In the genomic region with DNA sequence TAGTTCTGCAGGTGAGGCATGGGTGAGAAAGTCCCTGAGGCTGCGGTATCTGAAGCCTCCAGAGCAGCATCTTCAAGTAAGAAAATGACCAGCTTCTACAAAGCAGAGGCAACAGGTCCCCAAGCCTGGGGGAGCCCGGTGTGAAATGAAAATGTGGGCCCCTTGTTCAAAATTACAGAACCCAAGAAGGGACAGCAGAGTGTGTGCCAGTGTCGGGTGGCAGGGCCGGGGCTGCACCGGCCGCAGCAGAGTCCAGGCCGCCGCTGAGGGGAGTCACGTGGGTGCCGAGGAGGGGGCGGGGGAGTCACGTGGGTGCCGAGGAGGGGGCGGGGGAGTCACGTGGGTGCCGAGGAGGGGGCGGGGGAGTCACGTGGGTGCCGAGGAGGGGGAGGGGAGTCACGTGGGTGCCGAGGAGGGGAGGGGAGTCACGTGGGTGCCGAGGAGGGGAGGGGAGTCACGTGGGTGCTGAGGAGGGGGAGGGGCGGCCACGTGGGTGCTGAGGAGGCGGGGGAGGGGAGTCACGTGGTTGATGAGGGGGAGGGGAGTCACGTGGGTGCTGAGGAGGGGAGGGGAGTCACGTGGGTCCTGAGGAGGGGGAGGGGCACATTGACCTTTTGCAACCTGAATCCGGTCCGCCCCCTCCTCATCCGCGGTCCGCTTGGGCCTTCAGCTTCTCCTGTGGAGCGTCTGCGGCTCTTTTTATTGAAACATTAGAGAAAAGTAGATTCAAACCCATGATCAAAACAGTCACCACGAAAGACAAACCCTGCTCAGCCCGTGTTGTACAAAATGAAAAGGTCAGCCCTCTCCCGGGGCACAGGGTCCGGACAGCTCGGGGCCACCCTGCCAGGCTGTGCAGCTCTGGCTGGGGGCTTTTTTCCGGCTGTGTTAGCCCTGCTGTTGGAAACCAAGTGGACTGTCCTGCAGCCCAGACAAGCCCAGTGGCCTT, we compare ENCODE assay signal across 9 cellular contexts. TPM values are rescaled to one million over a fixed set of nuclear protein-coding genes. Genes with fewer than 3 reads are reported as not detected.
DNase-seq lines count a peak whose midpoint lies in the region; ATAC-seq and TF ChIP-seq lines count a peak whose summit lies in the region.
"Had no signal": no experiment of that assay in that cellular context is flagged by ENCODE, and none has a peak within 500 bp of the region (broad histone marks: within the 10 kb centered on the region; RNA-seq: fewer than 3 reads in every experiment).

No MANE protein-coding gene starts in this region.

- peaks cover 4% of the 10 kb centered on the region; the same call in 1 of the 2 replicates for H3K4me1 ChIP-seq in PC-3 (ENCODE audit: insufficient read depth, low read length)
- H3K4me1 ChIP-seq in neural progenitor cell = no peaks in the 10 kb centered on the region

- H3K4me3 ChIP-seq in PC-3 (ENCODE audit: low read length) (no peak overlapping the region), neural progenitor cell (no peak overlapping the region)
- H3K4me3 ChIP-seq: body of pancreas had no signal

- DNase-seq in COR-L47 (lab: John Stamatoyannopoulos, UW) (peak; percentile 82), HK-2 (ENCODE audit: unreplicated experiment) (peak; percentile 74), PC-3 (peak; percentile 48), neural progenitor cell (ENCODE audit: low spot score) (no peak), cortex of kidney (lab: John Stamatoyannopoulos, UW) (no peak)
- DNase-seq in activated naive CD8-positive, alpha-beta T cell treated with anti-CD3 and anti-CD28 coated beads, Interleukin-2, amount 10 ng/mL, durations not matched to agents 7 days and 5 days = peak; percentile 64

- H3K9me3 Mint-ChIP-seq in activated naive CD8-positive, alpha-beta T cell treated with anti-CD3 and anti-CD28 coated beads, Interleukin-2, amount 10 ng/mL, durations not matched to agents 7 days and 5 days = no peaks in the 10 kb centered on the region
- H3K9me3 Mint-ChIP-seq in neural progenitor cell = no peaks in the 10 kb centered on the region

- intact Hi-C loops in PC-3 (cut with micrococcal nuclease) = no loop called here

- peak overlapping the region; percentile 86 for H3K4me3 Mint-ChIP-seq in activated naive CD8-positive, alpha-beta T cell treated with anti-CD3 and anti-CD28 coated beads, Interleukin-2, amount 10 ng/mL, durations not matched to agents 7 days and 5 days
- H3K4me3 Mint-ChIP-seq in neural progenitor cell = no peak overlapping the region

- no peaks in the 10 kb centered on the region for H3K9me2 ChIP-seq in PC-3 (replicated peaks; ENCODE audit: low read length)

- peak overlapping the region; percentile 53 for H3K4me2 ChIP-seq in PC-3 (ENCODE audit: low read length)
- H3K4me2 ChIP-seq in neural progenitor cell = no peak overlapping the region

- peak overlapping the region; percentile 94 for H2AFZ ChIP-seq in PC-3 (ENCODE audit: low read length)
- no peak overlapping the region for H2AFZ ChIP-seq in neural progenitor cell (replicated peaks)

- POLR2A ChIA-PET in PC-3 (lab: Charles Lee; ENCODE audit: unreplicated experiment) = no interaction called here
- POLR2A ChIA-PET in activated naive CD8-positive, alpha-beta T cell treated with anti-CD3 and anti-CD28 coated beads, Interleukin-2, amount 10 ng/mL, durations not matched to agents 7 days and 5 days (lab: Charles Lee) = interaction anchor here (1.1 to 1.4 kb wide), 2 partner anchors 29 to 47 kb away, joined by 3 to 5 read pairs; partner anchors contain the start of gene RNASEH1

- no peaks in the 10 kb centered on the region for H3K27me3 Mint-ChIP-seq in activated naive CD8-positive, alpha-beta T cell treated with anti-CD3 and anti-CD28 coated beads, Interleukin-2, amount 10 ng/mL, durations not matched to agents 7 days and 5 days
- peaks cover 7% of the 10 kb centered on the region for H3K27me3 Mint-ChIP-seq in neural progenitor cell (ENCODE audit: insufficient read depth, low read depth)

- H3K27me3 ChIP-seq in PC-3 (ENCODE audit: low read length) = no peaks in the 10 kb centered on the region
- H3K27me3 ChIP-seq in neural progenitor cell = peaks cover 38% of the 10 kb centered on the region
- H3K27me3 ChIP-seq: body of pancreas had no signal

- H4K20me1 ChIP-seq in PC-3 (ENCODE audit: low read length) (no peaks in the 10 kb centered on the region), neural progenitor cell (ENCODE audit: low read depth) (no peaks in the 10 kb centered on the region)

- H3K4me1 Mint-ChIP-seq in activated naive CD8-positive, alpha-beta T cell treated with anti-CD3 and anti-CD28 coated beads, Interleukin-2, amount 10 ng/mL, durations not matched to agents 7 days and 5 days = peaks cover 14% of the 10 kb centered on the region
- H3K4me1 Mint-ChIP-seq in neural progenitor cell = peaks cover 23% of the 10 kb centered on the region

- no TSS peak for BruUV-seq in PC-3 (replicated peaks; lab: Mats Ljungman, UMichigan)

- H3F3A ChIP-seq in PC-3 (ENCODE audit: low read length, unreplicated experiment) = no peaks in the 10 kb centered on the region
- H3F3A ChIP-seq in neural progenitor cell (ENCODE audit: low read depth) = no peaks in the 10 kb centered on the region

- H3K27ac ChIP-seq in PC-3 (ENCODE audit: low read length) (peak overlapping the region; percentile 39), neural progenitor cell (no peak overlapping the region)

- CTCF ChIA-PET in PC-3 (lab: Charles Lee) = no interaction called here

- no peaks in the 10 kb centered on the region for H3K36me3 Mint-ChIP-seq in activated naive CD8-positive, alpha-beta T cell treated with anti-CD3 and anti-CD28 coated beads, Interleukin-2, amount 10 ng/mL, durations not matched to agents 7 days and 5 days
- H3K36me3 Mint-ChIP-seq in neural progenitor cell = no peaks in the 10 kb centered on the region

- TF ChIP-seq CTCF in PC-3 (conservative IDR thresholded peaks at IDR 0.05; ENCODE audit: low read depth, low read length) (no peak), neural progenitor cell (IDR thresholded peaks at IDR 0.05) (no peak)

- H3K27ac Mint-ChIP-seq in activated naive CD8-positive, alpha-beta T cell treated with anti-CD3 and anti-CD28 coated beads, Interleukin-2, amount 10 ng/mL, durations not matched to agents 7 days and 5 days = peak overlapping the region; percentile 90
- peak overlapping the region; percentile 86 for H3K27ac Mint-ChIP-seq in neural progenitor cell

- peak; percentile 53 for ATAC-seq in PC-3
- ATAC-seq in activated naive CD8-positive, alpha-beta T cell treated with anti-CD3 and anti-CD28 coated beads, Interleukin-2, amount 10 ng/mL, durations not matched to agents 7 days and 5 days (ENCODE audit: low read depth) = peak; percentile 53
- ATAC-seq in HG02870 (IDR thresholded peaks at IDR 0.05; ENCODE audit: unreplicated experiment) = no peak
- ATAC-seq in GM19463 (IDR thresholded peaks at IDR 0.05; ENCODE audit: unreplicated experiment) = no peak

- H3K36me3 ChIP-seq in PC-3 (ENCODE audit: low read depth, low read length) = no peaks in the 10 kb centered on the region
- no peaks in the 10 kb centered on the region for H3K36me3 ChIP-seq in neural progenitor cell

- H3K9me3 ChIP-seq in PC-3 (ENCODE audit: low read length) (no peaks in the 10 kb centered on the region), neural progenitor cell (ENCODE audit: low read depth) (no peaks in the 10 kb centered on the region)
- H3K9me3 ChIP-seq: body of pancreas had no signal

- H3K79me2 ChIP-seq in PC-3 (ENCODE audit: low read length) = no peaks in the 10 kb centered on the region
- H3K79me2 ChIP-seq in neural progenitor cell (ENCODE audit: low read depth) = no peaks in the 10 kb centered on the region

- peak overlapping the region; percentile 52 for H3K9ac ChIP-seq in PC-3 (ENCODE audit: low read length)
- no peak overlapping the region for H3K9ac ChIP-seq in neural progenitor cell

RNA-seq across cellular contexts. Expression of gene COLEC11, which starts 10.4 kb away (rescaled TPM):
- 0.44 TPM in 1 of 2 replicates, not detected in the other for total RNA-seq in PC-3 (2014; rRNA removed)
- total RNA-seq in activated naive CD8-positive, alpha-beta T cell treated with anti-CD3 and anti-CD28 coated beads, Interleukin-2, amount 10 ng/mL, durations not matched to agents 7 days and 5 days = under 1 TPM; 0.39 to 0.77 TPM
- total RNA-seq in neural progenitor cell (ENCODE audit: low replicate concordance) = not detected in 2 replicates

RNA-seq across cellular contexts. Expression of gene RPS7, which starts 30.2 kb away (rescaled TPM):
- total RNA-seq in PC-3 (2014; rRNA removed) = 1,408 and 1,694 TPM in 2 replicates
- 1,000 to 10,000 TPM; 1,215 to 1,237 TPM for total RNA-seq in activated naive CD8-positive, alpha-beta T cell treated with anti-CD3 and anti-CD28 coated beads, Interleukin-2, amount 10 ng/mL, durations not matched to agents 7 days and 5 days
- 5,433 and 5,441 TPM in 2 replicates for total RNA-seq in neural progenitor cell (ENCODE audit: low replicate concordance)

RNA-seq across cellular contexts. Expression of gene RNASEH1, which starts 47.2 kb away (rescaled TPM):
- total RNA-seq in PC-3 (2014; rRNA removed) (44.5 and 51.1 TPM in 2 replicates), neural progenitor cell (ENCODE audit: low replicate concordance) (26.8 and 28.2 TPM in 2 replicates)
- 10 to 100 TPM; 24.7 to 24.9 TPM for total RNA-seq in activated naive CD8-positive, alpha-beta T cell treated with anti-CD3 and anti-CD28 coated beads, Interleukin-2, amount 10 ng/mL, durations not matched to agents 7 days and 5 days

RNA-seq across cellular contexts. Expression of gene ALLC, which starts 52.7 kb away (rescaled TPM):
- total RNA-seq in PC-3 (2014; rRNA removed) (not detected in 2 replicates), neural progenitor cell (ENCODE audit: low replicate concordance) (not detected in 2 replicates)
- total RNA-seq in activated naive CD8-positive, alpha-beta T cell treated with anti-CD3 and anti-CD28 coated beads, Interleukin-2, amount 10 ng/mL, durations not matched to agents 7 days and 5 days = not detected
- total RNA-seq: body of pancreas had no signal

Comparison
In these comparisons a context has a peak if more than half of its experiments do, and no peak if none do; other contexts are left out.
1. DNase-seq: peak in COR-L47 (single experiment), HK-2 (single experiment), PC-3 (single experiment) and activated naive CD8-positive, alpha-beta T cell treated with anti-CD3 and anti-CD28 coated beads, Interleukin-2, amount 10 ng/mL, durations not matched to agents 7 days and 5 days (single experiment); none in neural progenitor cell (single experiment) and cortex of kidney (single experiment).
2. ATAC-seq: peak in PC-3 (single experiment) and activated naive CD8-positive, alpha-beta T cell treated with anti-CD3 and anti-CD28 coated beads, Interleukin-2, amount 10 ng/mL, durations not matched to agents 7 days and 5 days (single experiment); none in HG02870 (single experiment) and GM19463 (single experiment).